Comparison of ENCODE assay signal across 8 cellular contexts in genomic region chr3:113948015-113948917, GRCh38. TPM values are rescaled to one million over a fixed set of nuclear protein-coding genes. Genes with fewer than 3 reads are reported as not detected.
DNase-seq lines count a peak whose midpoint lies in the region; ATAC-seq and TF ChIP-seq lines count a peak whose summit lies in the region.

No MANE protein-coding gene starts in this region.

- H2AFZ ChIP-seq in OCI-LY3 (ENCODE audit: low read depth, low read length): peak overlapping the region; percentile 86; the same call in 1 of the 2 replicates

- H3K9ac ChIP-seq in BLaER1 (peak overlapping the region; percentile 62), OCI-LY3 (ENCODE audit: low read length) (peak overlapping the region; percentile 73)

- WGBS in heart right ventricle, 2 donors: 3% methylated on average over 54 to 65 of the region's 65 CpGs

- H3K27me3 ChIP-seq in BLaER1 (peaks cover 17% of the 10 kb centered on the region), OCI-LY3 (ENCODE audit: low read depth, low read length) (no peaks in the 10 kb centered on the region), heart right ventricle (peaks cover 0 to 12% (median 0%) of the 10 kb centered on the region in 7 donors)

- no peaks in the 10 kb centered on the region for H3K9me3 ChIP-seq in BLaER1
- H3K9me3 ChIP-seq in OCI-LY3 (ENCODE audit: insufficient read depth, low read length): no peaks in the 10 kb centered on the region
- no peaks in the 10 kb centered on the region for H3K9me3 ChIP-seq in heart right ventricle

- no peaks in the 10 kb centered on the region for H3K9me3 Mint-ChIP-seq in activated naive CD4-positive, alpha-beta T cell treated with anti-CD3 and anti-CD28 coated beads, Interleukin-2, amount 10 ng/mL, durations not matched to agents 7 days and 5 days

- H3K4me2 ChIP-seq in BLaER1 (peak overlapping the region; percentile 99), OCI-LY3 (ENCODE audit: low read length) (peak overlapping the region; percentile 73)

- peaks cover 18% of the 10 kb centered on the region for H3K4me1 ChIP-seq in BLaER1
- peaks cover 18% of the 10 kb centered on the region for H3K4me1 ChIP-seq in OCI-LY3 (ENCODE audit: low read length)
- H3K4me1 ChIP-seq in heart right ventricle: peaks cover 0 to 16% (median 11%) of the 10 kb centered on the region in 9 donors

- H3K36me3 Mint-ChIP-seq in activated naive CD4-positive, alpha-beta T cell treated with anti-CD3 and anti-CD28 coated beads, Interleukin-2, amount 10 ng/mL, durations not matched to agents 7 days and 5 days: no peaks in the 10 kb centered on the region

- ATAC-seq in GM19035 (IDR thresholded peaks at IDR 0.05; ENCODE audit: unreplicated experiment) (peak; percentile 53), HG03159 (IDR thresholded peaks at IDR 0.05; ENCODE audit: unreplicated experiment) (peak; percentile 49), heart right ventricle (peak; percentile 17 to 67 (median 35))

- H3K4me3 ChIP-seq in BLaER1: peak overlapping the region; percentile 83
- peak overlapping the region; percentile 96 for H3K4me3 ChIP-seq in OCI-LY3 (ENCODE audit: low read length)
- H3K4me3 ChIP-seq in heart right ventricle: peak overlapping the region; percentile 60 to 88 (median 73)

- H3K27ac ChIP-seq in BLaER1 (peak overlapping the region; percentile 15; the same call in 1 of the 2 replicates), OCI-LY3 (ENCODE audit: low read length) (no peak overlapping the region), heart right ventricle (peak overlapping the region in 1 of 10 donors; percentile 56)

- no peak for TF ChIP-seq CTCF in OCI-LY3 (IDR thresholded peaks at IDR 0.05; ENCODE audit: low read depth, low read length)
- no peak for TF ChIP-seq CTCF in heart right ventricle (IDR thresholded peaks at IDR 0.05)

- peaks cover 58% of the 10 kb centered on the region for H3K27me3 Mint-ChIP-seq in activated naive CD4-positive, alpha-beta T cell treated with anti-CD3 and anti-CD28 coated beads, Interleukin-2, amount 10 ng/mL, durations not matched to agents 7 days and 5 days

- DNase-seq in activated naive CD4-positive, alpha-beta T cell treated with anti-CD3 and anti-CD28 coated beads, Interleukin-2, amount 10 ng/mL, durations not matched to agents 7 days and 5 days: peak; percentile 50
- DNase-seq in heart right ventricle (peak; percentile 11 to 27), renal cortical epithelial cell (ENCODE audit: low read depth) (peak; percentile 15), EL (no peak)

- H4K20me1 ChIP-seq in BLaER1 (0 out of 2 replicates have a peak, but pooled peaks cover 7% of the 10 kb centered on the region), OCI-LY3 (ENCODE audit: insufficient read depth, low read length) (no peaks in the 10 kb centered on the region)

- H3K27ac Mint-ChIP-seq in activated naive CD4-positive, alpha-beta T cell treated with anti-CD3 and anti-CD28 coated beads, Interleukin-2, amount 10 ng/mL, durations not matched to agents 7 days and 5 days: no peak overlapping the region

- no peaks in the 10 kb centered on the region for H3K79me2 ChIP-seq in OCI-LY3 (ENCODE audit: low read length)

- CTCF ChIA-PET in activated naive CD4-positive, alpha-beta T cell treated with anti-CD3 and anti-CD28 coated beads, Interleukin-2, amount 10 ng/mL, durations not matched to agents 7 days and 5 days (lab: Charles Lee): no interaction called here

- intact Hi-C loops in heart right ventricle (cut with DNase I): loop anchor here in 2 of 10 donors (5.0 to 10.0 kb wide), 2 partner anchors 107 to 109 kb away; partner anchors contain the start of genes CCDC191 (in 2 of the 2) and QTRT2 (in 2 of the 2)

- H3K36me3 ChIP-seq in BLaER1: no peaks in the 10 kb centered on the region; the same call in 1 of the 2 replicates
- peaks cover 4% of the 10 kb centered on the region for H3K36me3 ChIP-seq in OCI-LY3 (replicated peaks; ENCODE audit: low read depth, low read length)
- H3K36me3 ChIP-seq in heart right ventricle: no peaks in the 10 kb centered on the region

- H3K4me1 Mint-ChIP-seq in activated naive CD4-positive, alpha-beta T cell treated with anti-CD3 and anti-CD28 coated beads, Interleukin-2, amount 10 ng/mL, durations not matched to agents 7 days and 5 days: peaks cover 15% of the 10 kb centered on the region

- H3K4me3 Mint-ChIP-seq in activated naive CD4-positive, alpha-beta T cell treated with anti-CD3 and anti-CD28 coated beads, Interleukin-2, amount 10 ng/mL, durations not matched to agents 7 days and 5 days: peak overlapping the region; percentile 64

RNA-seq across cellular contexts. Expression of gene ZDHHC23, which starts 0.5 kb away (rescaled TPM):
- total RNA-seq in heart right ventricle (1 to 10 TPM; 1.1 to 3.7 (median 2.4) TPM), renal cortical epithelial cell (6.6 and 14.6 TPM in 2 replicates)
- polyA plus RNA-seq in heart right ventricle: 1 to 10 TPM; 1.5 to 1.7 TPM
